In the genomic region with DNA sequence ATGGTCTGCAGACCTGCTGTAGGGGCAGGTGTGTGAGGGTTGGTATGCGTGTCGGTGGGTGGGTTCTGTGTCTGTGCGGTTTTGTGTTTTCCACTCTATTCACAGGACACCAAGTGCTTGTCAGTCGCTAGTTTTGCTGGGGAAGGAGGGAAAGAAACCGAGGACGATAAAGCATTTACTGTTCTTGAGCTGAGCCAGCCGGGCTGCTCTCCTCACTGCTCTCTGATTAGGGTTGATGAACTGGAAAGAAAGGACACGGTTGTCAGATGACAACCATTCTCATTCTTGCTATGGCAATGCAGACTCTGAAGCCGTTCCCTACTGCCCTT, we compare ENCODE assay signal across 13 cellular contexts. TPM values are rescaled to one million over a fixed set of nuclear protein-coding genes. Genes with fewer than 3 reads are reported as not detected.
DNase-seq lines count a peak whose midpoint lies in the region; ATAC-seq, FAIRE-seq and TF ChIP-seq lines count a peak whose summit lies in the region.
"Had no signal": no experiment of that assay in that cellular context is flagged by ENCODE, and none has a peak within 500 bp of the region (broad histone marks: within the 10 kb centered on the region; RNA-seq: fewer than 3 reads in every experiment).

No MANE protein-coding gene starts in this region.

- H3K4me1 Mint-ChIP-seq in T-cell: peaks cover 5 to 9% (median 8%) of the 10 kb centered on the region in 3 donors

- no CpG with 5 or more reads among the region's 9 CpGs for WGBS in neuronal stem cell (ENCODE audit: extremely low coverage in 2 of 2, insufficient read length in 2 of 2, insufficient replicate concordance in 1 of 2), 2 donors

- ATAC-seq in T-cell (replicated peaks in 1 of 4): no peak

- H3K27ac ChIP-seq in neuronal stem cell (replicated peaks; ENCODE audit: low read length) (no peak overlapping the region), osteoblast (ENCODE audit: low read depth, low read length) (no peak overlapping the region)
- H3K27ac ChIP-seq: transverse colon had no signal

- no peak overlapping the region for H3K9ac ChIP-seq in neuronal stem cell (ENCODE audit: low read depth, low read length, poor library complexity)

- peak overlapping the region; percentile 35 to 54 (median 49) for H3K4me3 Mint-ChIP-seq in T-cell

- H2AFZ ChIP-seq in neuronal stem cell (ENCODE audit: low read length) (peak overlapping the region; percentile 72), osteoblast (ENCODE audit: low read length) (no peak overlapping the region)

- H3K36me3 ChIP-seq in neuronal stem cell (replicated peaks in 1 of 2; ENCODE audit: control insufficient read depth in 2 of 2, insufficient read depth in 2 of 2, low read length in 2 of 2) (no peaks in the 10 kb centered on the region), osteoblast (ENCODE audit: insufficient read depth, low read length) (no peaks in the 10 kb centered on the region)
- H3K36me3 ChIP-seq: transverse colon had no signal

- no peak overlapping the region for H3K23ac ChIP-seq in neuronal stem cell (ENCODE audit: low read depth, low read length, poor library complexity)

- H3K4me1 ChIP-seq in neuronal stem cell (ENCODE audit: control insufficient read depth in 2 of 2, insufficient read depth in 1 of 2, low read depth in 1 of 2, low read length in 2 of 2): peaks cover 0 to 2% of the 10 kb centered on the region in 2 donors
- H3K4me1 ChIP-seq in osteoblast (ENCODE audit: insufficient read depth, low read length): no peaks in the 10 kb centered on the region

- no peaks in the 10 kb centered on the region for H4K20me1 ChIP-seq in osteoblast (ENCODE audit: insufficient read depth, low read length)

- H4K91ac ChIP-seq in neuronal stem cell (ENCODE audit: low read depth, low read length, poor library complexity): no peak overlapping the region

- peak overlapping the region; percentile 17 for H3K18ac ChIP-seq in neuronal stem cell (ENCODE audit: low read length)

- CTCF ChIA-PET in T-cell (lab: Charles Lee): no interaction called here

- no peak for TF ChIP-seq CTCF in osteoblast (IDR thresholded peaks at IDR 0.05; ENCODE audit: extremely low read depth, low read depth, low read length)

- FAIRE-seq in frontal cortex (lab: Jason Lieb, UNC): no peak
- FAIRE-seq: endothelial cell of umbilical vein had no signal

- no peak overlapping the region for H2AK5ac ChIP-seq in neuronal stem cell (ENCODE audit: low read depth, low read length)

- no peak overlapping the region for H2BK120ac ChIP-seq in neuronal stem cell (ENCODE audit: low read depth, low read length)

- H3K4me2 ChIP-seq in neuronal stem cell (ENCODE audit: insufficient read depth, low read length, poor library complexity, severe bottlenecking) (peak overlapping the region; percentile 69), osteoblast (ENCODE audit: insufficient read depth, low read length) (no peak overlapping the region)

- H3K36me3 Mint-ChIP-seq in T-cell: no peaks in the 10 kb centered on the region

- H3K27me3 Mint-ChIP-seq in T-cell: peaks cover 22 to 59% of the 10 kb centered on the region in 2 donors

- H4K8ac ChIP-seq in neuronal stem cell (ENCODE audit: low read depth, low read length): no peak overlapping the region

- POLR2A ChIA-PET in T-cell (lab: Charles Lee): no interaction called here

- H3K4ac ChIP-seq in neuronal stem cell (ENCODE audit: low read length): no peak overlapping the region

- H3K79me2 ChIP-seq in osteoblast (ENCODE audit: insufficient read depth, low read length): no peaks in the 10 kb centered on the region

- DNase-seq in NCI-H526 treated with DMSO at 0.1 percent for 48 hours (lab: John Stamatoyannopoulos, UW): peak; percentile 37
- DNase-seq in NCI-H526 (lab: John Stamatoyannopoulos, UW): no peak
- DNase-seq in T-cell: no peak
- DNase-seq in glomerular visceral epithelial cell (ENCODE audit: extremely low spot score): peak; percentile 1
- DNase-seq in neuronal stem cell (ENCODE audit: low spot score): no peak
- DNase-seq in osteoblast (ENCODE audit: insufficient read length, low spot score, missing footprints): no peak
- DNase-seq in hepatic stellate cell (ENCODE audit: low spot score): no peak
- DNase-seq in frontal cortex (ENCODE audit: low spot score in 2 of 2): no peak
- DNase-seq: 8988T, NCI-H226, T1000, transverse colon had no signal

- H2BK15ac ChIP-seq in neuronal stem cell (ENCODE audit: low read length): no peak overlapping the region

- H2BK5ac ChIP-seq in neuronal stem cell (ENCODE audit: low read length): no peak overlapping the region

- H3K27me3 ChIP-seq in neuronal stem cell (ENCODE audit: control insufficient read depth in 3 of 3, insufficient read depth in 3 of 3, low read depth in 1 of 3, low read length in 3 of 3) (peaks cover 0 to 61% (median 20%) of the 10 kb centered on the region in 3 experiments), osteoblast (ENCODE audit: insufficient read depth, low read length) (peaks cover 65% of the 10 kb centered on the region)

- peak overlapping the region in 1 of 2 donors; percentile 77 for H3K4me3 ChIP-seq in neuronal stem cell (ENCODE audit: low read length in 2 of 2)
- no peak overlapping the region for H3K4me3 ChIP-seq in osteoblast (ENCODE audit: insufficient read depth, low read length)

- H3K9me3 ChIP-seq in neuronal stem cell (replicated peaks in 1 of 2; ENCODE audit: control insufficient read depth in 2 of 2, insufficient read depth in 1 of 2, low read depth in 1 of 2, low read length in 2 of 2) (no peaks in the 10 kb centered on the region), osteoblast (ENCODE audit: low read depth, low read length) (no peaks in the 10 kb centered on the region)
- H3K9me3 ChIP-seq: transverse colon had no signal

- peaks cover 0 to 2% (median 0%) of the 10 kb centered on the region in 3 donors for H3K9me3 Mint-ChIP-seq in T-cell

- no peak overlapping the region for H3K14ac ChIP-seq in neuronal stem cell (ENCODE audit: low read length)

- H3K79me1 ChIP-seq in neuronal stem cell (ENCODE audit: low read depth, low read length): no peaks in the 10 kb centered on the region

- H3K27ac Mint-ChIP-seq in T-cell: no peak overlapping the region

- no peak overlapping the region for H2BK12ac ChIP-seq in neuronal stem cell (ENCODE audit: low read length)

RNA-seq across cellular contexts. Expression of a gene that starts 0.8 kb away (rescaled TPM):
- total RNA-seq in T-cell (under 1 TPM in 2 of 5 donors, not detected in 3; 0.09 to 0.26 TPM), osteoblast (under 0.01 and 0.29 TPM in 2 replicates), frontal cortex (0.82 TPM)
- 1.0 TPM for polyA plus RNA-seq in neuronal stem cell (2013, experiment 1 of 2)
- polyA plus RNA-seq in neuronal stem cell (2013, experiment 2 of 2): 0.94 TPM
- total RNA-seq: endothelial cell of umbilical vein, transverse colon had no signal
- polyA plus RNA-seq: endothelial cell of umbilical vein had no signal

Comparison
In these comparisons a context has a peak if more than half of its experiments do, and no peak if none do; other contexts are left out.
1. DNase-seq: peak in NCI-H526 treated with DMSO at 0.1 percent for 48 hours (single experiment) and glomerular visceral epithelial cell (single experiment); none in NCI-H526 (0 of 2), T-cell (0 of 34), neuronal stem cell (single experiment), osteoblast (single experiment), hepatic stellate cell (single experiment) and frontal cortex (0 of 2).